In the genomic region with DNA sequence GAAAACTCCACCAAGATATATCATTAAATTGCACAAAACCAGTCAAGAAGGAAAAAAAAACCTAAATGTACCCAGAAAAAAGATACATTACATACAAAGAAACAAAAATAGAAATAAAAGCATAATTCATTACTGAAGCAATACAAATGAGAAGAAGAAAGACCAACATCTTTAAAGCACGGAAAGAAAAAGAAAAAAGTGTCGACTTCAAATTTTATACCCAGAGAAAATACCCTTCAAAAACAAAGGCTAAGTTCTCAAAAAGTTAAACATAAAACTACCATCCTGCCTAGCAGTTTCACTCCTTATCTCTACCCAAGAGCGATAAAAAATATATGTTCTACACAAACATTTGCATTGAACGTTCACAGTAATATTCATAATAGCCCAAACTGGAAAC, we compare ENCODE assay signal across 28 cellular contexts.
"Had no signal": no experiment of that assay in that cellular context is flagged by ENCODE, and none has a peak within 500 bp of the region (broad histone marks: within the 10 kb centered on the region; RNA-seq: fewer than 3 reads in every experiment).

No MANE protein-coding gene starts in this region.

- H3K4me1 ChIP-seq: colonic mucosa, foreskin keratinocyte, gastrocnemius medialis had no signal

- H3K36me3 ChIP-seq: colonic mucosa, esophagus muscularis mucosa, esophagus squamous epithelium, gastrocnemius medialis, gastroesophageal sphincter had no signal

- H3K4me3 Mint-ChIP-seq: dendritic cell treated with granulocyte-macrophage colony-stimulating factor and Interleukin-4, amounts not matched to agents 40 ng/mL and 50 ng/mL, for 4 days; effector memory CD8-positive, alpha-beta T cell; endodermal cell had no signal

- H3K9me3 Mint-ChIP-seq: dendritic cell treated with granulocyte-macrophage colony-stimulating factor and Interleukin-4, amounts not matched to agents 40 ng/mL and 50 ng/mL, for 4 days; effector memory CD8-positive, alpha-beta T cell had no signal

- H3K27me3 Mint-ChIP-seq: dendritic cell treated with granulocyte-macrophage colony-stimulating factor and Interleukin-4, amounts not matched to agents 40 ng/mL and 50 ng/mL, for 4 days; effector memory CD8-positive, alpha-beta T cell had no signal

- H3K4me3 ChIP-seq: colonic mucosa, coronary artery, dorsolateral prefrontal cortex, esophagus muscularis mucosa, esophagus squamous epithelium, gastrocnemius medialis, gastroesophageal sphincter, heart left ventricle, heart right ventricle had no signal

- ATAC-seq: effector memory CD8-positive, alpha-beta T cell; esophagus mucosa; foreskin keratinocyte; gastrocnemius medialis; gastroesophageal sphincter; heart left ventricle; heart right ventricle had no signal

- H3K27ac ChIP-seq: colonic mucosa, coronary artery, dorsolateral prefrontal cortex, epithelial cell of prostate, esophagus muscularis mucosa, esophagus squamous epithelium, foreskin keratinocyte, gastrocnemius medialis, gastroesophageal sphincter, heart left ventricle, heart right ventricle had no signal

- H3K27me3 ChIP-seq: colonic mucosa, dorsolateral prefrontal cortex, esophagus muscularis mucosa, esophagus squamous epithelium, foreskin keratinocyte, gastrocnemius medialis, gastroesophageal sphincter, heart left ventricle, heart right ventricle had no signal

- H3K4me1 Mint-ChIP-seq: endodermal cell had no signal

- H3K27ac Mint-ChIP-seq: dendritic cell treated with granulocyte-macrophage colony-stimulating factor and Interleukin-4, amounts not matched to agents 40 ng/mL and 50 ng/mL, for 4 days; effector memory CD8-positive, alpha-beta T cell; endodermal cell had no signal

- H3K9me3 ChIP-seq: colonic mucosa, esophagus muscularis mucosa, esophagus squamous epithelium, gastrocnemius medialis, gastroesophageal sphincter had no signal

- FAIRE-seq: colon, endothelial cell of umbilical vein, frontal cortex had no signal

- DNase-seq: colonic mucosa; cortex of kidney; dermis blood vessel endothelial cell; dorsolateral prefrontal cortex; effector CD4-positive, alpha-beta T cell; effector CD8-positive, alpha-beta T cell; effector memory CD4-positive, alpha-beta T cell; effector memory CD8-positive, alpha-beta T cell; endodermal cell; erythroblast; esophagus squamous epithelium; foreskin fibroblast; foreskin keratinocyte; foreskin melanocyte; gastrocnemius medialis; glutamatergic neuron; head of caudate nucleus; heart left ventricle; heart right ventricle had no signal
